ENCODE assay signal across 1 cellular context in genomic region chr20:56117350-56117749, GRCh38.
TF ChIP-seq lines count a peak whose summit lies in the region.

No MANE protein-coding gene starts in this region.

TF ChIP-seq in HepG2, 621 proteins besides CTCF, POLR2A, EP300 and RAD21 (continued from another document):
- no peak for TF ChIP-seq ZNF598 (CRISPR knock-in tag; IDR thresholded peaks at IDR 0.05; ENCODE audit: borderline replicate concordance)
- peak; percentile 79 to 84 for TF ChIP-seq MAFK (conservative IDR thresholded peaks at IDR 0.05 in 1 of 2, IDR thresholded peaks at IDR 0.05 in 1 of 2; ENCODE audit: low read length in 2 of 2)
- TF ChIP-seq ZNF333 (CRISPR knock-in tag; IDR thresholded peaks at IDR 0.05; ENCODE audit: borderline replicate concordance), result no peak
- TF ChIP-seq IRF1 (CRISPR knock-in tag; IDR thresholded peaks at IDR 0.05; ENCODE audit: low read depth), result no peak
- TF ChIP-seq MAFF (IDR thresholded peaks at IDR 0.05; ENCODE audit: low read depth, low read length), result peak; percentile 78
- no peak for TF ChIP-seq RFX3 (CRISPR knock-in tag; IDR thresholded peaks at IDR 0.05)
- TF ChIP-seq ZNF557 (CRISPR knock-in tag; IDR thresholded peaks at IDR 0.05), result no peak
- no peak for TF ChIP-seq TBL1XR1 (IDR thresholded peaks at IDR 0.05; ENCODE audit: borderline replicate concordance, low read length, partially characterized antibody)
- TF ChIP-seq BHLHE40 (IDR thresholded peaks at IDR 0.05; ENCODE audit: low read length), result no peak
- TF ChIP-seq ZNF580 (CRISPR knock-in tag; IDR thresholded peaks at IDR 0.05; ENCODE audit: borderline replicate concordance, low read depth), result no peak
- no peak for TF ChIP-seq FOXK1 (CRISPR knock-in tag; IDR thresholded peaks at IDR 0.05; ENCODE audit: borderline replicate concordance, low read depth)
- no peak for TF ChIP-seq RELA (CRISPR knock-in tag; IDR thresholded peaks at IDR 0.05)
